ENCODE assay signal across 29 cellular contexts in the genomic region with DNA sequence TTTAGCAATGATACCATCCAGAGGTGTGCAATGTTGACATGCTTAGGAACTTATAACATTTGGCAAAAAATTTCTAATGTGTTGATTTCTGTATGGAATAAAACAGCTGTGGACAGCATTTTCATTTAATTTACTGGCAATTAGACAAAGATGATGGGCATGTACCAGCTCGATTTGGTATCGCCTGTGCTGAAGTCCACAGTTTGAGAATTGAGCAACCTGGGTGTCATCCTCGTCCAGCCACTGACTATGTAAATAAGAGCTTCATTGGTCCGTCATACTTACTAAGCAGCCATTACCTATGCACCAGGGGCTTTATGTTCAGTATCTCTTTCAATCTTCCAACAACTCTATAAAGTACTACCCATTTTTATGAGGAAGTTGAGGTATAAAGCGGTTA.
"Had no signal": no experiment of that assay in that cellular context is flagged by ENCODE, and none has a peak within 500 bp of the region (broad histone marks: within the 10 kb centered on the region; RNA-seq: fewer than 3 reads in every experiment).

No MANE protein-coding gene starts in this region.

- DNase-seq: activated CD4-positive, alpha-beta memory T cell treated with anti-CD3 and anti-CD28 coated beads for 36 hours; activated CD4-positive, alpha-beta T cell treated with anti-CD3 and anti-CD28 coated beads, Interleukin-2, amount 10 ng/mL, durations not matched to agents 24 days and 14 days; activated CD4-positive, CD25-positive, alpha-beta regulatory T cell treated with anti-CD3 and anti-CD28 coated beads, Interleukin-2, amount 50 U/mL, for 72 hours; activated CD8-positive, alpha-beta memory T cell treated with anti-CD3 and anti-CD28 coated beads, Interleukin-2, amount 50 U/mL, for 4 hours; activated gamma-delta T cell; activated naive CD4-positive, alpha-beta T cell treated with anti-CD3 and anti-CD28 coated beads, Interleukin-2, amount 10 ng/mL, durations not matched to agents 7 days and 5 days; activated naive CD8-positive, alpha-beta T cell treated with anti-CD3 and anti-CD28 coated beads, Interleukin-2, amount 10 ng/mL, durations not matched to agents 7 days and 5 days; activated T-cell treated with anti-CD3 and anti-CD28 coated beads, Interleukin-2, amount 50 U/mL, for 24 hours; amniotic stem cell; dermis blood vessel endothelial cell; effector CD8-positive, alpha-beta T cell; erythroblast; foreskin fibroblast; heart left ventricle; left ventricle myocardium superior; midbrain; naive thymus-derived CD8-positive, alpha-beta T cell; occipital lobe; psoas muscle; stimulated activated CD4-positive, alpha-beta T cell treated with anti-CD3 and anti-CD28 coated beads, Interleukin-15, amount 100 ng/mL, for 24 hours; stimulated activated CD4-positive, alpha-beta T cell treated with anti-CD3 and anti-CD28 coated beads, Interleukin-2, amount 100 ng/mL, for 24 hours; stimulated activated naive B cell treated with anti-CD40 and anti-IgM and Interleukin-4, amounts not matched to agents 10 μg/mL and 1 μg/mL and 100 μg/mL, for 72 hours; stomach; SW 1271; T-helper 9 cell; tibial artery; upper lobe of right lung had no signal

- H3K9ac ChIP-seq: parathyroid adenoma had no signal

- H3K4me3 ChIP-seq: heart left ventricle, psoas muscle, right atrium auricular region, stomach, tibial artery, upper lobe of right lung had no signal

- H3K9me3 ChIP-seq: heart left ventricle, psoas muscle, right atrium auricular region, stomach, tibial artery, upper lobe of right lung had no signal

- H3K4me1 ChIP-seq: heart left ventricle, parathyroid adenoma, psoas muscle, tibial artery, upper lobe of right lung had no signal

- H3K27ac ChIP-seq: heart left ventricle, parathyroid adenoma, psoas muscle, right atrium auricular region, stomach, tibial artery, upper lobe of right lung had no signal

- H3K27me3 ChIP-seq: heart left ventricle, right atrium auricular region, stomach, tibial artery, upper lobe of right lung had no signal

- H3K36me3 ChIP-seq: heart left ventricle, right atrium auricular region, upper lobe of right lung had no signal
